1 cellular context compared by ENCODE assay signal in the genomic region with DNA sequence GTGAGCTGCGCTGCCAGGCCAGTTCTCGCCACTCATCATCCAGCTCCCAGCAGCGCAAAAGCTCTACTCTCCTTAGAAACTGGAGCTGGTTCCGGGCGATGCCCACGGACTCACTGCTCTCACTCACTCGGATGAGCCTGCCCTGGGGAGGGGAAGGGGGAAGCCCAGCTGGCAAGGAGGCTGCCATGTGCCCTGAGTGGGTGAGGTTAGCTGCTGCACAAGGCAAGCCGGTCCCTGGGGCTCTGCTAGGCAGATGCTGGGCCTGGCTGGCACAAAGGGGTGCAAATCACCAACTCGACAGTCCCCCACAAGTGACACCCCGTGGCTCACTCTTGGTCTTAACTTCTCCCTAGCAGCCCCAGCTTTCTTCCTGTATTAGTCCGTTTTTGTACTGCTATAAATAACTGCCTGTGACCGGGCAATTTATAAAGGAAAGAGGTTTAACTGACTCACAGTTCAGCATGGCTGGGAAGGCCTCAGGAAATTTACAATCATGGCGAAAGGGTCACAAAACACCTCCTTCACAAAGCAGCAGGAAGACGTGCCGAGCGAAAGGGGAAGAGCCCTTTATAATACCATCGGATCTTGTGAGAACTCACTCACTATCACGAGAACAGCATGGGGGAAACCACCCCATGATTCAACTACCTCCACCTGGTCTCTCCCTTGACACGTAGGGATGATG.
TF ChIP-seq lines count a peak whose summit lies in the region.

No MANE protein-coding gene starts in this region.

TF ChIP-seq in IMR-90, 13 proteins besides CTCF, POLR2A, EP300 and RAD21 (continued from another document):
- TF ChIP-seq RCOR1 (IDR thresholded peaks at IDR 0.05; ENCODE audit: insufficient replicate concordance, low read length) (no peak), CEBPB (IDR thresholded peaks at IDR 0.05; ENCODE audit: low read depth, low read length) (no peak), SMC3 (IDR thresholded peaks at IDR 0.05; ENCODE audit: low read depth, low read length) (no peak), CHD1 (IDR thresholded peaks at IDR 0.05; ENCODE audit: low read depth, low read length) (no peak)
- TF ChIP-seq, protein P1, sequence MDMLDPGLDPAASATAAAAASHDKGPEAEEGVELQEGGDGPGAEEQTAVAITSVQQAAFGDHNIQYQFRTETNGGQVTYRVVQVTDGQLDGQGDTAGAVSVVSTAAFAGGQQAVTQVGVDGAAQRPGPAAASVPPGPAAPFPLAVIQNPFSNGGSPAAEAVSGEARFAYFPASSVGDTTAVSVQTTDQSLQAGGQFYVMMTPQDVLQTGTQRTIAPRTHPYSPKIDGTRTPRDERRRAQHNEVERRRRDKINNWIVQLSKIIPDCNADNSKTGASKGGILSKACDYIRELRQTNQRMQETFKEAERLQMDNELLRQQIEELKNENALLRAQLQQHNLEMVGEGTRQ (IDR thresholded peaks at IDR 0.05; ENCODE audit: low read depth, low read length) = no peak
